ENCODE assay signal across 8 cellular contexts in genomic region chr22:21624120-21624879, GRCh38. TPM values are rescaled to one million over a fixed set of nuclear protein-coding genes. Genes with fewer than 3 reads are reported as not detected.
DNase-seq lines count a peak whose midpoint lies in the region; ATAC-seq, FAIRE-seq and TF ChIP-seq lines count a peak whose summit lies in the region.

No MANE protein-coding gene starts in this region.

- CTCF ChIA-PET in K562 (lab: Yijun Ruan, JAX; ENCODE audit: low intra/inter-chr PET ratio): interaction anchor here (0.8 to 2.6 kb wide), 3 partner anchors 18 to 23 kb away, joined by 4 to 40 read pairs (median 5); partner anchors contain the start of gene SDF2L1

- H3K27ac ChIP-seq in K562 (ENCODE audit: extremely low read depth, low read depth, low read length): peak overlapping the region; percentile 4; the same call in 2 of the 3 replicates
- H3K27ac ChIP-seq in tibial nerve: peak overlapping the region in 3 of 4 donors; percentile 29 to 77 (median 70)

- H3K27me3 ChIP-seq in K562 (ENCODE audit: control insufficient read depth in 2 of 2, insufficient read depth in 2 of 2, low read length in 2 of 2): no peaks in the 10 kb centered on the region
- H3K27me3 ChIP-seq in tibial nerve: no peaks in the 10 kb centered on the region

- POLR2A ChIA-PET in K562 (lab: Yijun Ruan, JAX): interaction anchor here (0.6 to 76.8 kb wide), 5 partner anchors 5 to 343 kb away, joined by 3 to 4622 read pairs (median 6); partner anchors contain the start of genes CCDC116, SDF2L1 and YDJC

- TF ChIP-seq CTCF in GM20000 (IDR thresholded peaks at IDR 0.05; ENCODE audit: extremely low read depth, missing control alignments): peak; percentile 20
- peak in 1 of 3 experiments; percentile 99; a peak in 2 of 6 replicates for TF ChIP-seq CTCF in K562 (IDR thresholded peaks at IDR 0.05 in 2 of 3, conservative IDR thresholded peaks at IDR 0.05 in 1 of 3; ENCODE audit: insufficient read depth in 2 of 3, low read depth in 1 of 3, low read length in 3 of 3)
- peak in 2 of 5 experiments; percentile 22 for TF ChIP-seq CTCF in tibial nerve (IDR thresholded peaks at IDR 0.05)

- no peaks in the 10 kb centered on the region for H3K9me3 ChIP-seq in K562 (replicated peaks; ENCODE audit: control insufficient read depth, insufficient read depth, low read depth, low read length)
- H3K9me3 ChIP-seq in tibial nerve: no peaks in the 10 kb centered on the region

- in situ Hi-C loops in K562 (cut with MboI): no loop called here

- H3K4me1 ChIP-seq in K562 (replicated peaks in 1 of 2; ENCODE audit: control insufficient read depth in 2 of 2, insufficient read depth in 2 of 2, low read length in 2 of 2) (peaks cover 38 to 69% of the 10 kb centered on the region in 2 experiments), tibial nerve (peaks cover 0 to 94% (median 41%) of the 10 kb centered on the region in 4 donors)

- intact Hi-C loops in K562 (cut with micrococcal nuclease): loop anchor here (1.0 to 2.0 kb wide), 3 partner anchors 19 to 53 kb away; no protein-coding TSS in a partner anchor

- peak; percentile 67 for FAIRE-seq in K562 (lab: Jason Lieb, UNC)

- H3K9me1 ChIP-seq in K562 (ENCODE audit: control insufficient read depth, insufficient read depth, low read length): peaks cover 41% of the 10 kb centered on the region

- BruUV-seq in K562 (replicated peaks; lab: Mats Ljungman, UMichigan): no TSS peak

- DNase-seq in GM20000 (ENCODE audit: low spot score) (no peak), RPMI8226 (peak; percentile 30), K562 (ENCODE audit: extremely low read depth in 1 of 4, low spot score in 3 of 4) (peak; percentile 90 to 97 (median 94)), left lobe of liver (ENCODE audit: low spot score) (peak; percentile 74), tibial nerve (ENCODE audit: low spot score in 2 of 2) (no peak)

- H3K36me3 ChIP-seq in K562 (ENCODE audit: control insufficient read depth, insufficient read depth, low read length): peaks cover 93% of the 10 kb centered on the region
- H3K36me3 ChIP-seq in tibial nerve: peaks cover 0 to 15% (median 0%) of the 10 kb centered on the region in 3 donors

- TF ChIP-seq RAD21 in K562 (CRISPR knock-in tag; conservative IDR thresholded peaks at IDR 0.05 in 1 of 2, IDR thresholded peaks at IDR 0.05 in 1 of 2): no peak

- H2AFZ ChIP-seq in K562 (ENCODE audit: low read depth, low read length): no peak overlapping the region

- no peak overlapping the region for H3K4me2 ChIP-seq in K562 (ENCODE audit: insufficient read depth, low read length)

- ATAC-seq in K562: peak; percentile 53
- ATAC-seq in left lobe of liver: peak; percentile 76
- no peak for ATAC-seq in HG02588 (IDR thresholded peaks at IDR 0.05; ENCODE audit: unreplicated experiment)
- ATAC-seq in HG03469 (IDR thresholded peaks at IDR 0.05; ENCODE audit: unreplicated experiment): no peak
- no peak for ATAC-seq in HG03432 (IDR thresholded peaks at IDR 0.05; ENCODE audit: unreplicated experiment)

- peaks cover 95% of the 10 kb centered on the region for H3K79me2 ChIP-seq in K562 (ENCODE audit: control insufficient read depth, insufficient read depth, low read length)

- H3K9ac ChIP-seq in K562 (ENCODE audit: insufficient read depth in 1 of 2, low read depth in 2 of 2, low read length in 2 of 2): peak overlapping the region; percentile 0 to 65; a peak in 2 of 4 replicates

- TF ChIP-seq POLR2A in K562 (conservative IDR thresholded peaks at IDR 0.05): no peak
- no peak for TF ChIP-seq POLR2A in tibial nerve (IDR thresholded peaks at IDR 0.05)

- H3K4me3 ChIP-seq in K562: no peak overlapping the region
- no peak overlapping the region for H3K4me3 ChIP-seq in tibial nerve

- 19% methylated on average over 8 of the region's 8 CpGs for WGBS in K562 (ENCODE audit: insufficient coverage, low coverage, missing lambda C conversion rate)
- 30 to 67% methylated on average over 3 to 8 of the region's 8 CpGs for WGBS in tibial nerve, 2 donors

- H4K20me1 ChIP-seq in K562 (replicated peaks; ENCODE audit: control insufficient read depth, insufficient read depth, low read length): peaks cover 73% of the 10 kb centered on the region

- TF ChIP-seq EP300 in K562 (IDR thresholded peaks at IDR 0.05; ENCODE audit: low read length): peak; percentile 57
- TF ChIP-seq EP300 in tibial nerve (IDR thresholded peaks at IDR 0.05): no peak

RNA-seq across cellular contexts. Expression of gene YDJC, which starts 5.5 kb away (rescaled TPM):
- total RNA-seq in K562 (2011; cell fraction: chromatin; rRNA removed; ENCODE audit: low replicate concordance): 121 and 504 TPM in 2 replicates
- 857 and 885 TPM in 2 replicates for total RNA-seq in K562 (2011; cell fraction: nucleolus; rRNA removed)
- 325 and 370 TPM in 2 replicates for total RNA-seq in K562 (2011; cell fraction: nucleoplasm; rRNA removed)
- total RNA-seq in K562 (2014; rRNA removed): 871 and 1,007 TPM in 2 replicates
- 69.0 and 87.5 TPM in 2 replicates for total RNA-seq in K562 (2014; rRNA removed; fragmentation: Illumina TruSeq; extraction: Trizol)
- total RNA-seq in K562 (2015; rRNA removed; fragmentation: Illumina TruSeq; extraction: Trizol): 164 and 196 TPM in 2 replicates
- total RNA-seq in K562 (2021): 626 and 641 TPM in 2 replicates
- 203 and 277 TPM in 2 replicates for polyA plus RNA-seq in K562 (2011; rRNA removed)
- 382 and 1,449 TPM in 2 replicates for polyA plus RNA-seq in K562 (2011; cell fraction: cytosol; rRNA removed)
- polyA plus RNA-seq in K562 (2011; cell fraction: nucleus; rRNA removed): 629 and 1,089 TPM in 2 replicates
- 282 and 288 TPM in 2 replicates for polyA plus RNA-seq in K562 (2012)
- polyA plus RNA-seq in K562 (2014; fragmentation: Illumina TruSeq; extraction: Trizol): 106 and 159 TPM in 2 replicates
- polyA plus RNA-seq in K562 (2014; fragmentation: Nextera tagmentation; extraction: Ambion mirVana): 10 to 100 TPM; 13.5 to 23.5 TPM
- polyA plus RNA-seq in K562 (2014; rRNA removed): 707 and 732 TPM in 2 replicates
- polyA minus RNA-seq in K562 (2011; rRNA and poly(A)+ RNA removed): 35.0 and 44.2 TPM in 2 replicates
- polyA minus RNA-seq in K562 (2011; cell fraction: cytosol; rRNA and poly(A)+ RNA removed): 212 and 264 TPM in 2 replicates
- polyA minus RNA-seq in K562 (2011; cell fraction: nucleus; rRNA and poly(A)+ RNA removed): 294 and 313 TPM in 2 replicates
- total RNA-seq in left lobe of liver: 10.0 TPM
- 10 to 100 TPM; 28.0 to 61.2 (median 36.0) TPM for total RNA-seq in tibial nerve

RNA-seq across cellular contexts. Expression of gene CCDC116, which starts 8.3 kb away (rescaled TPM):
- total RNA-seq in K562 (2011; cell fraction: chromatin; rRNA removed; ENCODE audit: low replicate concordance): 11.2 and 34.3 TPM in 2 replicates
- total RNA-seq in K562 (2011; cell fraction: nucleolus; rRNA removed): 28.7 and 33.9 TPM in 2 replicates
- 18.1 and 19.5 TPM in 2 replicates for total RNA-seq in K562 (2011; cell fraction: nucleoplasm; rRNA removed)
- total RNA-seq in K562 (2014; rRNA removed) (9.3 and 13.6 TPM in 2 replicates), K562 (2014; rRNA removed; fragmentation: Illumina TruSeq; extraction: Trizol) (2.1 and 2.8 TPM in 2 replicates), K562 (2015; rRNA removed; fragmentation: Illumina TruSeq; extraction: Trizol) (4.7 and 5.2 TPM in 2 replicates), K562 (2021) (11.3 and 15.6 TPM in 2 replicates), left lobe of liver (0.45 TPM), tibial nerve (1 to 10 TPM in 1 of 4 donors, under 1 TPM in 3; 0.22 to 2.0 (median 0.36) TPM)
- polyA plus RNA-seq in K562 (2011; rRNA removed) (1.6 and 2.1 TPM in 2 replicates), K562 (2014; fragmentation: Illumina TruSeq; extraction: Trizol) (6.3 and 8.9 TPM in 2 replicates), K562 (2014; fragmentation: Nextera tagmentation; extraction: Ambion mirVana) (1 to 10 TPM; 1.6 to 2.3 TPM), K562 (2014; rRNA removed) (7.1 and 8.6 TPM in 2 replicates)
- polyA plus RNA-seq in K562 (2011; cell fraction: cytosol; rRNA removed): 1.8 and 5.8 TPM in 2 replicates
- polyA plus RNA-seq in K562 (2011; cell fraction: nucleus; rRNA removed): 6.5 and 19.5 TPM in 2 replicates
- polyA plus RNA-seq in K562 (2012): 5.2 and 6.4 TPM in 2 replicates
- 1.3 and 1.8 TPM in 2 replicates for polyA minus RNA-seq in K562 (2011; rRNA and poly(A)+ RNA removed)
- 1.5 and 3.9 TPM in 2 replicates for polyA minus RNA-seq in K562 (2011; cell fraction: cytosol; rRNA and poly(A)+ RNA removed)
- 8.3 and 12.3 TPM in 2 replicates for polyA minus RNA-seq in K562 (2011; cell fraction: nucleus; rRNA and poly(A)+ RNA removed)

RNA-seq across cellular contexts. Expression of gene SDF2L1, which starts 17.8 kb away (rescaled TPM):
- 72.2 and 221 TPM in 2 replicates for total RNA-seq in K562 (2011; cell fraction: chromatin; rRNA removed; ENCODE audit: low replicate concordance)
- 489 and 555 TPM in 2 replicates for total RNA-seq in K562 (2011; cell fraction: nucleolus; rRNA removed)
- total RNA-seq in K562 (2011; cell fraction: nucleoplasm; rRNA removed): 263 and 279 TPM in 2 replicates
- total RNA-seq in K562 (2014; rRNA removed): 894 and 989 TPM in 2 replicates
- 41.9 and 82.9 TPM in 2 replicates for total RNA-seq in K562 (2014; rRNA removed; fragmentation: Illumina TruSeq; extraction: Trizol)
- 135 and 153 TPM in 2 replicates for total RNA-seq in K562 (2015; rRNA removed; fragmentation: Illumina TruSeq; extraction: Trizol)
- total RNA-seq in K562 (2021): 551 and 557 TPM in 2 replicates
- polyA plus RNA-seq in K562 (2011; rRNA removed): 124 and 218 TPM in 2 replicates
- polyA plus RNA-seq in K562 (2011; cell fraction: cytosol; rRNA removed): 273 and 603 TPM in 2 replicates
- 110 and 123 TPM in 2 replicates for polyA plus RNA-seq in K562 (2011; cell fraction: nucleus; rRNA removed)
- 384 and 632 TPM in 2 replicates for polyA plus RNA-seq in K562 (2012)
- polyA plus RNA-seq in K562 (2014; fragmentation: Illumina TruSeq; extraction: Trizol): 33.8 and 82.2 TPM in 2 replicates
- 10 to 100 TPM; 15.1 to 34.8 TPM for polyA plus RNA-seq in K562 (2014; fragmentation: Nextera tagmentation; extraction: Ambion mirVana)
- 666 and 827 TPM in 2 replicates for polyA plus RNA-seq in K562 (2014; rRNA removed)
- polyA minus RNA-seq in K562 (2011; rRNA and poly(A)+ RNA removed): 50.1 and 80.5 TPM in 2 replicates
- 107 and 114 TPM in 2 replicates for polyA minus RNA-seq in K562 (2011; cell fraction: cytosol; rRNA and poly(A)+ RNA removed)
- 37.7 and 69.6 TPM in 2 replicates for polyA minus RNA-seq in K562 (2011; cell fraction: nucleus; rRNA and poly(A)+ RNA removed)
- 99.1 TPM for total RNA-seq in left lobe of liver
- total RNA-seq in tibial nerve: 10 to 100 TPM; 11.4 to 62.7 (median 31.5) TPM

RNA-seq across cellular contexts. Expression of gene PPIL2, which starts 41.5 kb away (rescaled TPM):
- 1,132 and 1,539 TPM in 2 replicates for total RNA-seq in K562 (2011; cell fraction: chromatin; rRNA removed; ENCODE audit: low replicate concordance)
- total RNA-seq in K562 (2011; cell fraction: nucleolus; rRNA removed): 736 and 826 TPM in 2 replicates
- total RNA-seq in K562 (2011; cell fraction: nucleoplasm; rRNA removed): 718 and 814 TPM in 2 replicates
- 174 and 195 TPM in 2 replicates for total RNA-seq in K562 (2014; rRNA removed)
- total RNA-seq in K562 (2014; rRNA removed; fragmentation: Illumina TruSeq; extraction: Trizol): 104 and 115 TPM in 2 replicates
- total RNA-seq in K562 (2015; rRNA removed; fragmentation: Illumina TruSeq; extraction: Trizol): 170 and 172 TPM in 2 replicates
- total RNA-seq in K562 (2021): 251 and 267 TPM in 2 replicates
- 193 and 247 TPM in 2 replicates for polyA plus RNA-seq in K562 (2011; rRNA removed)
- polyA plus RNA-seq in K562 (2011; cell fraction: cytosol; rRNA removed): 143 and 211 TPM in 2 replicates
- 801 and 951 TPM in 2 replicates for polyA plus RNA-seq in K562 (2011; cell fraction: nucleus; rRNA removed)
- 185 and 193 TPM in 2 replicates for polyA plus RNA-seq in K562 (2012)
- polyA plus RNA-seq in K562 (2014; fragmentation: Illumina TruSeq; extraction: Trizol): 250 and 261 TPM in 2 replicates
- polyA plus RNA-seq in K562 (2014; fragmentation: Nextera tagmentation; extraction: Ambion mirVana): 10 to 100 TPM; 13.2 to 28.8 TPM
- 268 and 298 TPM in 2 replicates for polyA plus RNA-seq in K562 (2014; rRNA removed)
- 228 and 271 TPM in 2 replicates for polyA minus RNA-seq in K562 (2011; rRNA and poly(A)+ RNA removed)
- polyA minus RNA-seq in K562 (2011; cell fraction: cytosol; rRNA and poly(A)+ RNA removed): 95.6 and 98.4 TPM in 2 replicates
- polyA minus RNA-seq in K562 (2011; cell fraction: nucleus; rRNA and poly(A)+ RNA removed): 325 and 509 TPM in 2 replicates
- total RNA-seq in left lobe of liver: 18.1 TPM
- total RNA-seq in tibial nerve: 10 to 100 TPM; 29.1 to 42.3 (median 31.5) TPM

RNA-seq across cellular contexts. Expression of gene UBE2L3, which starts 56.8 kb away (rescaled TPM):
- 76.2 and 94.2 TPM in 2 replicates for total RNA-seq in K562 (2011; cell fraction: chromatin; rRNA removed; ENCODE audit: low replicate concordance)
- 66.2 and 75.7 TPM in 2 replicates for total RNA-seq in K562 (2011; cell fraction: nucleolus; rRNA removed)
- total RNA-seq in K562 (2011; cell fraction: nucleoplasm; rRNA removed): 78.4 and 92.8 TPM in 2 replicates
- 215 and 275 TPM in 2 replicates for total RNA-seq in K562 (2014; rRNA removed)
- total RNA-seq in K562 (2014; rRNA removed; fragmentation: Illumina TruSeq; extraction: Trizol): 285 and 298 TPM in 2 replicates
- 335 and 354 TPM in 2 replicates for total RNA-seq in K562 (2015; rRNA removed; fragmentation: Illumina TruSeq; extraction: Trizol)
- 240 TPM in 2 replicates for total RNA-seq in K562 (2021)
- polyA plus RNA-seq in K562 (2011; rRNA removed): 206 and 218 TPM in 2 replicates
- 145 and 195 TPM in 2 replicates for polyA plus RNA-seq in K562 (2011; cell fraction: cytosol; rRNA removed)
- polyA plus RNA-seq in K562 (2011; cell fraction: nucleus; rRNA removed): 56.6 and 72.9 TPM in 2 replicates
- polyA plus RNA-seq in K562 (2012): 253 and 378 TPM in 2 replicates
- polyA plus RNA-seq in K562 (2014; fragmentation: Illumina TruSeq; extraction: Trizol): 493 and 580 TPM in 2 replicates
- polyA plus RNA-seq in K562 (2014; fragmentation: Nextera tagmentation; extraction: Ambion mirVana): 100 to 1,000 TPM; 575 to 625 TPM
- 266 and 269 TPM in 2 replicates for polyA plus RNA-seq in K562 (2014; rRNA removed)
- 172 and 189 TPM in 2 replicates for polyA minus RNA-seq in K562 (2011; rRNA and poly(A)+ RNA removed)
- 89.8 and 112 TPM in 2 replicates for polyA minus RNA-seq in K562 (2011; cell fraction: cytosol; rRNA and poly(A)+ RNA removed)
- 25.2 and 45.9 TPM in 2 replicates for polyA minus RNA-seq in K562 (2011; cell fraction: nucleus; rRNA and poly(A)+ RNA removed)
- total RNA-seq in left lobe of liver: 16.5 TPM
- 10 to 100 TPM; 32.0 to 45.0 (median 37.8) TPM for total RNA-seq in tibial nerve

Comparison
In these comparisons a context has a peak if more than half of its experiments do, and no peak if none do; other contexts are left out.
1. DNase-seq: peak in RPMI8226 (single experiment), K562 (4 of 4) and left lobe of liver (single experiment); none in GM20000 (single experiment) and tibial nerve (0 of 2).
2. ATAC-seq: peak in K562 (single experiment) and left lobe of liver (single experiment); none in HG02588 (single experiment), HG03469 (single experiment) and HG03432 (single experiment).